9 cellular contexts compared by ENCODE assay signal in genomic region chr7:43868181-43868580, GRCh38. TPM values are rescaled to one million over a fixed set of nuclear protein-coding genes. Genes with fewer than 3 reads are reported as not detected.
DNase-seq lines count a peak whose midpoint lies in the region; ATAC-seq and TF ChIP-seq lines count a peak whose summit lies in the region.
"Had no signal": no experiment of that assay in that cellular context is flagged by ENCODE, and none has a peak within 500 bp of the region (broad histone marks: within the 10 kb centered on the region; RNA-seq: fewer than 3 reads in every experiment).

No MANE protein-coding gene starts in this region.

- no peak for ATAC-seq in central memory CD8-positive, alpha-beta T cell (replicated peaks; ENCODE audit: extremely low read depth, poor library complexity, severe bottlenecking)
- no peak for ATAC-seq in naive thymus-derived CD8-positive, alpha-beta T cell
- no peak for ATAC-seq in HG03354 (IDR thresholded peaks at IDR 0.05; ENCODE audit: poor library complexity, severe bottlenecking, unreplicated experiment)

- no peaks in the 10 kb centered on the region for H3K27me3 Mint-ChIP-seq in central memory CD8-positive, alpha-beta T cell
- no peaks in the 10 kb centered on the region for H3K27me3 Mint-ChIP-seq in naive thymus-derived CD8-positive, alpha-beta T cell

- H3K4me3 Mint-ChIP-seq in central memory CD8-positive, alpha-beta T cell, result peak overlapping the region; percentile 92
- peak overlapping the region; percentile 86 to 97 (median 95) for H3K4me3 Mint-ChIP-seq in naive thymus-derived CD8-positive, alpha-beta T cell

- TF ChIP-seq CTCF in BJ (IDR thresholded peaks at IDR 0.05; ENCODE audit: insufficient read depth, low read depth, low read length), result no peak

- no peak overlapping the region for H3K27ac ChIP-seq in caudate nucleus (ENCODE audit: low read depth, low read length)

- peaks cover 19% of the 10 kb centered on the region for H3K4me1 Mint-ChIP-seq in central memory CD8-positive, alpha-beta T cell
- H3K4me1 Mint-ChIP-seq in naive thymus-derived CD8-positive, alpha-beta T cell, result peaks cover 4 to 24% (median 23%) of the 10 kb centered on the region in 4 donors

- DNase-seq in BJ (ENCODE audit: low read depth), result no peak
- no peak for DNase-seq in Jurkat, Clone E6-1 (ENCODE audit: low read depth, low spot score)
- DNase-seq in central memory CD8-positive, alpha-beta T cell (ENCODE audit: low spot score in 2 of 2), result no peak
- DNase-seq in naive thymus-derived CD8-positive, alpha-beta T cell, result no peak
- DNase-seq in GM03348 (ENCODE audit: low spot score), result no peak
- DNase-seq in caudate nucleus (lab: John Stamatoyannopoulos, UW), result no peak
- no peak for DNase-seq in AG20443 (ENCODE audit: low spot score)
- DNase-seq: stimulated activated CD4-positive, alpha-beta T cell treated with anti-CD3 and anti-CD28 coated beads, Interleukin-2, amount 100 ng/mL, for 24 hours had no signal

- peak overlapping the region; percentile 79 for H3K27ac Mint-ChIP-seq in central memory CD8-positive, alpha-beta T cell (ENCODE audit: low read depth)
- H3K27ac Mint-ChIP-seq in naive thymus-derived CD8-positive, alpha-beta T cell, result peak overlapping the region; percentile 12 to 97 (median 90)

- no peaks in the 10 kb centered on the region for H3K9me3 Mint-ChIP-seq in central memory CD8-positive, alpha-beta T cell
- H3K9me3 Mint-ChIP-seq in naive thymus-derived CD8-positive, alpha-beta T cell, result no peaks in the 10 kb centered on the region

- H3K36me3 ChIP-seq in BJ (ENCODE audit: control insufficient read depth, insufficient read depth, low read length), result peaks cover 8% of the 10 kb centered on the region

- H3K27me3 ChIP-seq in BJ (ENCODE audit: control insufficient read depth, insufficient read depth, low read length), result no peaks in the 10 kb centered on the region

- peak overlapping the region; percentile 81 for H3K4me3 ChIP-seq in BJ (ENCODE audit: low read depth, low read length)
- H3K4me3 ChIP-seq in Jurkat, Clone E6-1 (ENCODE audit: low read length), result peak overlapping the region; percentile 78

- peaks cover 24% of the 10 kb centered on the region for H3K36me3 Mint-ChIP-seq in central memory CD8-positive, alpha-beta T cell (ENCODE audit: insufficient read depth)
- H3K36me3 Mint-ChIP-seq in naive thymus-derived CD8-positive, alpha-beta T cell, result peaks cover 0 to 32% (median 17%) of the 10 kb centered on the region in 3 donors

- CTCF ChIA-PET in BJ (lab: Yijun Ruan, JAX), result interaction anchor here (0.9 to 1.6 kb wide), 2 partner anchors 11 to 139 kb away, joined by 3 to 4 read pairs; partner anchors contain the start of gene COA1

- POLR2A ChIA-PET in BJ (lab: Charles Lee), result no interaction called here
- POLR2A ChIA-PET in naive thymus-derived CD8-positive, alpha-beta T cell (lab: Charles Lee), result interaction anchor here (1.2 to 1.9 kb wide), 3 partner anchors 34 to 285 kb away, joined by 3 to 8 read pairs (median 6); partner anchors contain the start of gene STK17A

RNA-seq across cellular contexts. Expression of gene MRPS24, which starts 1.1 kb away (rescaled TPM):
- 189 and 229 TPM in 2 replicates for polyA plus RNA-seq in BJ (2011; rRNA removed)
- 72.0 and 111 TPM in 2 replicates for polyA minus RNA-seq in BJ (2011; rRNA and poly(A)+ RNA removed)
- polyA plus RNA-seq in Jurkat, Clone E6-1 (2012; ENCODE audit: insufficient read depth, insufficient read length), result 194 TPM
- 10 to 100 TPM; 58.0 to 64.6 TPM for total RNA-seq in naive thymus-derived CD8-positive, alpha-beta T cell
- 100 to 1,000 TPM; 133 to 152 (median 142) TPM for polyA plus RNA-seq in naive thymus-derived CD8-positive, alpha-beta T cell

RNA-seq across cellular contexts. Expression of gene URGCP, which starts 38.2 kb away (rescaled TPM):
- polyA plus RNA-seq in BJ (2011; rRNA removed), result 34.3 and 41.6 TPM in 2 replicates
- 20.9 and 36.3 TPM in 2 replicates for polyA minus RNA-seq in BJ (2011; rRNA and poly(A)+ RNA removed)
- 21.5 TPM for polyA plus RNA-seq in Jurkat, Clone E6-1 (2012; ENCODE audit: insufficient read depth, insufficient read length)
- 10 to 100 TPM; 27.9 to 34.0 TPM for total RNA-seq in naive thymus-derived CD8-positive, alpha-beta T cell
- polyA plus RNA-seq in naive thymus-derived CD8-positive, alpha-beta T cell, result 10 to 100 TPM; 20.1 to 34.2 (median 21.8) TPM

RNA-seq across cellular contexts. Expression of gene UBE2D4, which starts 58.1 kb away (rescaled TPM):
- polyA plus RNA-seq in BJ (2011; rRNA removed), result 24.3 and 27.6 TPM in 2 replicates
- polyA minus RNA-seq in BJ (2011; rRNA and poly(A)+ RNA removed), result 20.4 and 26.4 TPM in 2 replicates
- polyA plus RNA-seq in Jurkat, Clone E6-1 (2012; ENCODE audit: insufficient read depth, insufficient read length), result 21.1 TPM
- 1 to 10 TPM; 6.7 to 7.0 TPM for total RNA-seq in naive thymus-derived CD8-positive, alpha-beta T cell
- polyA plus RNA-seq in naive thymus-derived CD8-positive, alpha-beta T cell, result 10 to 100 TPM in 2 of 3 donors, 1 to 10 TPM in 1; 9.3 to 17.6 (median 10.8) TPM
